Comparison of ENCODE assay signal across 8 cellular contexts in the genomic region with DNA sequence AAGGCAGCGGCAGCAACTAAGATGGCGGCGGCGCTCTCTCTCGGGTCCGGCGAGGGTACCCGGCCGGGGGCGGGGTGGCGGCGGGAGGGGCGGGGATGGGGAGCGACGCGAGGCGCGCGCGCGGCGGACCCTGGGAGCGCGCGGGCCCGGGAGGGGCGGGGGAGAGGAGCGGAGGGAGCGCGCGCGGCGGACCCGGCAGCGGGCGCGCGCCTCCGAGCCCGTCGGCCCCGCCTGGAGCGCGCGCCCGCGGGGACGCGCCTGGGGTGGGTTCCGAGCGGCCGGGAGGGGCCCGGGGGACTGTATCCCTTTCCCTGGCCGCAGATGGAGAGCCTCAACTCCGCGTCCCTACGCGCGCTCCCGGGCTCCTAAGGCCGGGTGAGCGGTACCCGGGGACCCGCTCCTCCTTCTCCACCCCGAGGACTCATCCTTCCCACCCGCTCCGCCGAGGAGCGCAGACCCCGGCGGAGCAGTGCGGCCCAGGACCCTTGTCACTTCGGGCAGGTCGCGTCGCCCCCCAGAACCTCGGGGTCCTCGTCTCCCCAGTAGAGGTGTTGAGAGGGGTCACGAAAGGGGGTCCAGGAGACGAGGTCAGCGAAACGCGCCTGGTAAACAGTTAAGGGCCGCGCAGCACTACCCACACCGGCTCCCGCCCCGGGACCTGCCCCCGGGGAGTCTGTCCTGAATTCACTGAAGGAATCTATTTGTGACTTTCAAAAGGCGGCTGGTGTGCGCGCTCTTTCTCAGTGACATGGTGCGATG. TPM values are rescaled to one million over a fixed set of nuclear protein-coding genes. Genes with fewer than 3 reads are reported as not detected.
A peak's percentile ranks its signal among the peaks of the same experiment; 100 is the strongest.
DNase-seq lines count a peak whose midpoint lies in the region; ATAC-seq, FAIRE-seq and TF ChIP-seq lines count a peak whose summit lies in the region.

TSS of gene CLSTN1 (minus strand) at position 23 of the 759 bp plus-strand sequence. CDS start 232 bp downstream, outside the sequence.

- no peak for TF ChIP-seq CTCF in choroid plexus epithelial cell (conservative IDR thresholded peaks at IDR 0.05; ENCODE audit: low read depth, low read length)

- no peak for TF ChIP-seq POLR2A in GM12891 (IDR thresholded peaks at IDR 0.05; ENCODE audit: low read depth, low read length)

- DNase-seq in GM12891 (ENCODE audit: insufficient read length, low spot score) (peak; percentile 91), NCI-H345 treated with DMSO at 0.1 percent for 48 hours (lab: John Stamatoyannopoulos, UW; ENCODE audit: unreplicated experiment) (peak; percentile 32), choroid plexus epithelial cell (ENCODE audit: low read depth) (peak; percentile 86), kidney tubule cell (ENCODE audit: low spot score) (peak; percentile 90)
- peak; percentile 90 for DNase-seq in activated CD4-positive, alpha-beta T cell treated with anti-CD3 and anti-CD28 coated beads for 4 hours
- DNase-seq in stimulated activated CD4-positive, alpha-beta T cell treated with anti-CD3 and anti-CD28 coated beads, Interleukin-15, amount 100 ng/mL, for 48 hours (ENCODE audit: low read depth in 2 of 2) = peak; percentile 75 to 88

- FAIRE-seq in GM12891 (lab: Jason Lieb, UNC) = peak; percentile 73

- peak; percentile 46 for ATAC-seq in HG03025 (IDR thresholded peaks at IDR 0.05; ENCODE audit: low FRiP score, unreplicated experiment)
- no peak for ATAC-seq in GM18861 (IDR thresholded peaks at IDR 0.05; ENCODE audit: unreplicated experiment)

- H3K4me3 ChIP-seq in choroid plexus epithelial cell (ENCODE audit: low read depth, low read length) = peak within 1 kb of the TSS; percentile 84

TF ChIP-seq in GM12891, 5 proteins besides CTCF, POLR2A, EP300 and RAD21:
- TF ChIP-seq TAF1 (IDR thresholded peaks at IDR 0.05; ENCODE audit: low read depth, low read length) (no peak), SPI1 (IDR thresholded peaks at IDR 0.05; ENCODE audit: low read depth, low read length) (no peak), PAX5 (IDR thresholded peaks at IDR 0.05; ENCODE audit: insufficient read depth, low read length, severe bottlenecking) (no peak), POLR2AphosphoS5 (IDR thresholded peaks at IDR 0.05; ENCODE audit: low read depth, low read length) (no peak), POU2F2 (IDR thresholded peaks at IDR 0.05; ENCODE audit: low read depth, low read length) (no peak)
TF ChIP-seq in GM12891: peak in this region for 0.

RNA-seq across cellular contexts. Expression of gene CLSTN1, which starts in this region (rescaled TPM):
- 34.9 TPM for polyA plus RNA-seq in GM12891 (2012; ENCODE audit: low read depth, missing spikeins)

Comparison
In these comparisons a context has a peak if more than half of its experiments do, and no peak if none do; other contexts are left out.
1. DNase-seq: peak in every context shown above with its lines; median percentile 91 in GM12891; 90 in activated CD4-positive, alpha-beta T cell treated with anti-CD3 and anti-CD28 coated beads for 4 hours; 90 in kidney tubule cell; 86 in choroid plexus epithelial cell; 82 in stimulated activated CD4-positive, alpha-beta T cell treated with anti-CD3 and anti-CD28 coated beads, Interleukin-15, amount 100 ng/mL, for 48 hours; 32 in NCI-H345 treated with DMSO at 0.1 percent for 48 hours.